26 cellular contexts compared by ENCODE assay signal in genomic region chr16:5326395-5326794, GRCh38.
"Had no signal": no experiment of that assay in that cellular context is flagged by ENCODE, and none has a peak within 500 bp of the region (broad histone marks: within the 10 kb centered on the region; RNA-seq: fewer than 3 reads in every experiment).

No MANE protein-coding gene starts in this region.

- H3K9me3 ChIP-seq: ovary, right lobe of liver, sigmoid colon, thoracic aorta, thyroid gland, upper lobe of left lung, vagina had no signal

- H3K79me2 ChIP-seq: parathyroid adenoma had no signal

- ATAC-seq: naive thymus-derived CD4-positive, alpha-beta T cell; natural killer cell; psoas muscle; right cardiac atrium; right lobe of liver; stimulated activated effector memory CD8-positive, alpha-beta T cell treated with anti-CD3 and anti-CD28 coated beads, Interleukin-12 subunit alpha, Interleukin-12 subunit beta, amount 100 ng/mL, for 72 hours; stimulated activated naive B cell treated with anti-CD40 and anti-IgM and Interleukin-4, amounts not matched to agents 10 μg/mL and 1 μg/mL and 100 μg/mL, for 72 hours had no signal

- H3K4me3 ChIP-seq: neural progenitor cell, ovary, psoas muscle, right lobe of liver, sigmoid colon, stomach, thoracic aorta, thyroid gland, tibial nerve, upper lobe of left lung, vagina had no signal

- H3K27me3 ChIP-seq: neural progenitor cell, ovary, right lobe of liver, sigmoid colon, stomach, thyroid gland, tibial nerve, upper lobe of left lung, vagina had no signal

- H3K4me1 ChIP-seq: parathyroid adenoma, psoas muscle, right lobe of liver, sigmoid colon, stomach, thyroid gland, tibial nerve, upper lobe of left lung, vagina had no signal

- DNase-seq: naive thymus-derived CD4-positive, alpha-beta T cell; natural killer cell; occipital lobe; ovary; posterior cingulate gyrus; psoas muscle; right cardiac atrium; right lobe of liver; sigmoid colon; small intestine; stimulated activated CD4-positive, alpha-beta T cell treated with anti-CD3 and anti-CD28 coated beads, Interleukin-15, amount 100 ng/mL, for 24 hours; stimulated activated CD4-positive, alpha-beta T cell treated with anti-CD3 and anti-CD28 coated beads, Interleukin-2, amount 100 ng/mL, for 24 hours; stimulated activated CD4-positive, alpha-beta T cell treated with anti-CD3 and anti-CD28 coated beads, Interleukin-2, amount 100 ng/mL, for 48 hours; stimulated activated CD4-positive, alpha-beta T cell treated with anti-CD3 and anti-CD28 coated beads, Interleukin-4, amount 100 ng/mL, for 24 hours; stimulated activated naive B cell treated with anti-CD40 and anti-IgM and Interleukin-4, amounts not matched to agents 10 μg/mL and 1 μg/mL and 100 μg/mL, for 72 hours; stimulated activated naive CD4-positive, alpha-beta T cell treated with Interleukin-2 at 50 U/mL for 16 hours; stomach; thyroid gland; trophoblast cell; upper lobe of left lung had no signal

- H3K4me2 ChIP-seq: neural progenitor cell had no signal

- H3K36me3 ChIP-seq: neural progenitor cell, ovary, right lobe of liver, sigmoid colon, stomach, thoracic aorta, thyroid gland, tibial nerve, upper lobe of left lung, vagina had no signal

- H2AFZ ChIP-seq: neural progenitor cell, parathyroid adenoma had no signal

- H3K27ac ChIP-seq: neural progenitor cell, ovary, parathyroid adenoma, psoas muscle, right lobe of liver, sigmoid colon, stomach, thoracic aorta, thyroid gland, tibial nerve, upper lobe of left lung, vagina had no signal
